In the genomic region with DNA sequence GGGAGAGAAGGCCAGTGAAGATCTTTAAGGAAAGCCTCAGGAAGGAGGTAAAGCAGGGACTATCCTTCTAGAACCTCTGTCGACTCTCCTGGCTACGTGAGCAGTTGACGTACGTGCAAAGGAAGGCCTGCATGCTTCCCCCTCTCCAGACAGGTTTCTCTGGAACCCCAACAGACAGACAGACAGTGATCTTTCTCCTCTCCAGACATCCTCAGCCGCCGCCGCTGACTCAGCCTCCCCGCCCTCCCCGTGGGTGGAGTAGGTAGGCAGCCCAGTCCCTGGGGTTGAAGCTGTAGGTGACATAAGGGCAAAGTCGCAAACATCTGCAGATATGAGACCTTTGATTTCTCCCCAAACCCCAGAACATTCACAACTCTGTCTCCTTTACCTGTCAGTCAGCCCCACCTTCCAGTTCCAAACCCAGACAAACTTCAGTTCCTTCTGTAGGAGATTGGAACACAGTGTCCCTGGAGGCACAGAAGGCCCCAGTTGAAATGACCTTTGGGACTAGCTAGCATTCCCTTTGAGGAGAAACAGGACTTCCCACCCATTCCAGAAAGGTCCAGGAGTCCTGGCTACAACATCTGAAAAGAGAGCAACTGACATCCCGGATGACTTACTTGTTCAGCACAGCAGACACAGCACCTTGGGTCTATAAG, we compare ENCODE assay signal across 10 cellular contexts.
DNase-seq lines count a peak whose midpoint lies in the region; ATAC-seq and TF ChIP-seq lines count a peak whose summit lies in the region.
"Had no signal": no experiment of that assay in that cellular context is flagged by ENCODE, and none has a peak within 500 bp of the region (broad histone marks: within the 10 kb centered on the region; RNA-seq: fewer than 3 reads in every experiment).

No MANE protein-coding gene starts in this region.

- intact Hi-C loops in body of pancreas (cut with DNase I): no loop called here

- POLR2A ChIA-PET in activated CD4-positive, alpha-beta memory T cell treated with anti-CD3 and anti-CD28 coated beads, Interleukin-2, amount 10 ng/mL, durations not matched to agents 7 days and 5 days (lab: Charles Lee): interaction anchor here (1.0 to 2.4 kb wide), 2 partner anchors 10 to 146 kb away, joined by 3 to 8 read pairs; a partner anchor contains a TSS

- no peaks in the 10 kb centered on the region for H3K36me3 ChIP-seq in effector memory CD4-positive, alpha-beta T cell (ENCODE audit: control insufficient read depth, insufficient read depth, low read length)
- H3K36me3 ChIP-seq in body of pancreas (replicated peaks in 1 of 2; ENCODE audit: insufficient read depth in 1 of 2, low read depth in 2 of 2): no peaks in the 10 kb centered on the region
- H3K36me3 ChIP-seq: left lung had no signal

- TF ChIP-seq CTCF in body of pancreas (IDR thresholded peaks at IDR 0.05): no peak

- H3K36me3 Mint-ChIP-seq in activated CD4-positive, alpha-beta memory T cell treated with anti-CD3 and anti-CD28 coated beads, Interleukin-2, amount 10 ng/mL, durations not matched to agents 7 days and 5 days (ENCODE audit: low read depth): peaks cover 2% of the 10 kb centered on the region

- peaks cover 3% of the 10 kb centered on the region for H3K9me3 Mint-ChIP-seq in activated CD4-positive, alpha-beta memory T cell treated with anti-CD3 and anti-CD28 coated beads, Interleukin-2, amount 10 ng/mL, durations not matched to agents 7 days and 5 days

- peaks cover 62% of the 10 kb centered on the region for H3K4me1 Mint-ChIP-seq in activated CD4-positive, alpha-beta memory T cell treated with anti-CD3 and anti-CD28 coated beads, Interleukin-2, amount 10 ng/mL, durations not matched to agents 7 days and 5 days

- H3K27ac ChIP-seq in effector memory CD4-positive, alpha-beta T cell (ENCODE audit: insufficient read depth, low read length, poor library complexity, severe bottlenecking): no peak overlapping the region
- H3K27ac ChIP-seq in body of pancreas: no peak overlapping the region
- H3K27ac ChIP-seq: left lung had no signal

- no peaks in the 10 kb centered on the region for H3K27me3 ChIP-seq in effector memory CD4-positive, alpha-beta T cell (replicated peaks; ENCODE audit: control insufficient read depth, insufficient read depth, low read length, poor library complexity, severe bottlenecking)
- H3K27me3 ChIP-seq in body of pancreas: no peaks in the 10 kb centered on the region
- H3K27me3 ChIP-seq: left lung had no signal

- H3K27ac Mint-ChIP-seq in activated CD4-positive, alpha-beta memory T cell treated with anti-CD3 and anti-CD28 coated beads, Interleukin-2, amount 10 ng/mL, durations not matched to agents 7 days and 5 days: peak overlapping the region; percentile 3

- no peaks in the 10 kb centered on the region for H3K27me3 Mint-ChIP-seq in activated CD4-positive, alpha-beta memory T cell treated with anti-CD3 and anti-CD28 coated beads, Interleukin-2, amount 10 ng/mL, durations not matched to agents 7 days and 5 days

- peaks cover 16% of the 10 kb centered on the region for H3K4me1 ChIP-seq in effector memory CD4-positive, alpha-beta T cell (ENCODE audit: control insufficient read depth, insufficient read depth, low read length, poor library complexity, severe bottlenecking)
- peaks cover 10% of the 10 kb centered on the region for H3K4me1 ChIP-seq in body of pancreas

- no peak overlapping the region for H3K4me3 Mint-ChIP-seq in activated CD4-positive, alpha-beta memory T cell treated with anti-CD3 and anti-CD28 coated beads, Interleukin-2, amount 10 ng/mL, durations not matched to agents 7 days and 5 days

- DNase-seq in HT1080 (ENCODE audit: low read depth): peak; percentile 56
- peak; percentile 66 for DNase-seq in activated CD4-positive, alpha-beta memory T cell treated with anti-CD3 and anti-CD28 coated beads, Interleukin-2, amount 10 ng/mL, durations not matched to agents 7 days and 5 days
- peak; percentile 20 to 55 (median 36) for DNase-seq in effector memory CD4-positive, alpha-beta T cell
- peak; percentile 56 for DNase-seq in stimulated activated CD4-positive, alpha-beta T cell treated with anti-CD3 and anti-CD28 coated beads, Interleukin-1b, Interleukin-23, amount 100 ng/mL, for 48 hours
- DNase-seq in NCI-H2029 (lab: John Stamatoyannopoulos, UW): no peak
- no peak for DNase-seq in body of pancreas
- DNase-seq in GM03348 (ENCODE audit: low spot score): no peak
- DNase-seq: NCI-H1105 had no signal

- WGBS in body of pancreas, 2 donors: 92 to 97% methylated on average over 10 to 11 of the region's 11 CpGs

- no peak overlapping the region for H3K4me3 ChIP-seq in effector memory CD4-positive, alpha-beta T cell (ENCODE audit: insufficient read depth, low read depth, low read length, poor library complexity, severe bottlenecking)
- no peak overlapping the region for H3K4me3 ChIP-seq in body of pancreas
- H3K4me3 ChIP-seq: left lung had no signal

- CTCF ChIA-PET in activated CD4-positive, alpha-beta memory T cell treated with anti-CD3 and anti-CD28 coated beads, Interleukin-2, amount 10 ng/mL, durations not matched to agents 7 days and 5 days (lab: Charles Lee): interaction anchor here (1.5 to 2.3 kb wide), 2 partner anchors 10 to 12 kb away, joined by 4 to 5 read pairs; no protein-coding TSS in a partner anchor

- ATAC-seq in GM19023 (IDR thresholded peaks at IDR 0.05; ENCODE audit: unreplicated experiment) (no peak), body of pancreas (no peak)
- ATAC-seq: left lung had no signal

- TF ChIP-seq POLR2A in body of pancreas (IDR thresholded peaks at IDR 0.05): no peak

- no peaks in the 10 kb centered on the region for H3K9me3 ChIP-seq in effector memory CD4-positive, alpha-beta T cell (ENCODE audit: control insufficient read depth, low read length)
- no peaks in the 10 kb centered on the region for H3K9me3 ChIP-seq in body of pancreas
- H3K9me3 ChIP-seq: left lung had no signal

Comparison
In these comparisons a context has a peak if more than half of its experiments do, and no peak if none do; other contexts are left out.
1. DNase-seq: peak in HT1080 (single experiment), activated CD4-positive, alpha-beta memory T cell treated with anti-CD3 and anti-CD28 coated beads, Interleukin-2, amount 10 ng/mL, durations not matched to agents 7 days and 5 days (single experiment), effector memory CD4-positive, alpha-beta T cell (3 of 3) and stimulated activated CD4-positive, alpha-beta T cell treated with anti-CD3 and anti-CD28 coated beads, Interleukin-1b, Interleukin-23, amount 100 ng/mL, for 48 hours (single experiment); none in NCI-H2029 (single experiment), body of pancreas (0 of 4) and GM03348 (single experiment).